19 cellular contexts compared by ENCODE assay signal in the genomic region with DNA sequence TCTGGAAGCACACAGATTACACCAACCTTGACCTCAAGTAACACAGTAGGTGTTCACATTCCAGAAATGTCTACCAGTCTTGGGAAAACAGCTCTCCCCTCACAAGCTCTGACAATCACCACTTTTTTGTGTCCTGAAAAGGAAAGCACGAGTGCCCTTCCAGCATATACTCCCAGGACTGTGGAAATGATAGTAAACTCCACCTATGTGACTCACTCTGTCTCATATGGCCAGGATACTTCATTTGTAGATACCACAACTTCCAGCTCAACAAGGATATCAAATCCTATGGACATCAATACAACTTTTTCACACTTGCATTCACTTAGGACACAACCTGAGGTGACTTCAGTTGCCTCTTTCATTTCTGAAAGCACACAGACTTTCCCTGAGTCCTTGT. TPM values are rescaled to one million over a fixed set of nuclear protein-coding genes. Genes with fewer than 3 reads are reported as not detected.
DNase-seq lines count a peak whose midpoint lies in the region; ATAC-seq and TF ChIP-seq lines count a peak whose summit lies in the region.
"Had no signal": no experiment of that assay in that cellular context is flagged by ENCODE, and none has a peak within 500 bp of the region (broad histone marks: within the 10 kb centered on the region; RNA-seq: fewer than 3 reads in every experiment).

No MANE protein-coding gene starts in this region.

- intact Hi-C loops in PC-3 (cut with micrococcal nuclease): no loop called here
- intact Hi-C loops in mammary epithelial cell (cut with micrococcal nuclease): loop anchor here (5.0 kb wide), 1 partner anchor 150 kb away; a partner anchor contains a TSS

- H3K27ac ChIP-seq in PC-3 (ENCODE audit: low read length) (peak overlapping the region; percentile 54), mammary epithelial cell (ENCODE audit: insufficient read depth, low read depth, low read length) (no peak overlapping the region), foreskin keratinocyte (no peak overlapping the region)
- H3K27ac ChIP-seq: GM23248 had no signal

- H3K36me3 ChIP-seq in PC-3 (ENCODE audit: low read depth, low read length) (no peaks in the 10 kb centered on the region), mammary epithelial cell (ENCODE audit: insufficient read depth, low read length) (no peaks in the 10 kb centered on the region)

- BruUV-seq in PC-3 (replicated peaks; lab: Mats Ljungman, UMichigan): no TSS peak
- BruUV-seq in mammary epithelial cell (replicated peaks; lab: Mats Ljungman, UMichigan): no TSS peak

- H3K27me3 ChIP-seq in PC-3 (ENCODE audit: low read length) (no peaks in the 10 kb centered on the region), mammary epithelial cell (ENCODE audit: insufficient read depth, low read length) (no peaks in the 10 kb centered on the region), foreskin keratinocyte (no peaks in the 10 kb centered on the region)

- 0% methylated on average over 1 of the region's 1 CpG for WGBS in mammary epithelial cell (ENCODE audit: low coverage, missing lambda C conversion rate)

- H2AFZ ChIP-seq in PC-3 (ENCODE audit: low read length) (0 out of 2 replicates have a peak overlapping the region, but pooled peaks have one; percentile 45), mammary epithelial cell (ENCODE audit: low read depth, low read length) (no peak overlapping the region)
- H2AFZ ChIP-seq: GM23248 had no signal

- H3K9me3 ChIP-seq in PC-3 (ENCODE audit: low read length) (no peaks in the 10 kb centered on the region), mammary epithelial cell (replicated peaks; ENCODE audit: insufficient read depth, low read length) (no peaks in the 10 kb centered on the region)

- H4K20me1 ChIP-seq in PC-3 (ENCODE audit: low read length) (no peaks in the 10 kb centered on the region), mammary epithelial cell (ENCODE audit: insufficient read depth, low read length) (no peaks in the 10 kb centered on the region)

- dilution Hi-C loops in mammary epithelial cell (cut with HindIII; ENCODE audit: low sequenced_read_pairs): no loop called here

- no peaks in the 10 kb centered on the region for H3F3A ChIP-seq in PC-3 (ENCODE audit: low read length, unreplicated experiment)

- H3K4me1 ChIP-seq in PC-3 (ENCODE audit: insufficient read depth, low read length): peaks cover 22% of the 10 kb centered on the region
- H3K4me1 ChIP-seq in mammary epithelial cell (ENCODE audit: insufficient read depth, low read length): peaks cover 18% of the 10 kb centered on the region
- peaks cover 2% of the 10 kb centered on the region for H3K4me1 ChIP-seq in foreskin keratinocyte

- DNase-seq in M059J (ENCODE audit: low read depth) (peak; percentile 43), PC-3 (peak; percentile 51), mammary epithelial cell (peak; percentile 31), foreskin keratinocyte (peak in 1 of 2 donors; percentile 40), DMS79 treated with DMSO at 0.1 percent for 48 hours (lab: John Stamatoyannopoulos, UW) (no peak), kidney glomerular epithelial cell (lab: John Stamatoyannopoulos, UW) (no peak)
- DNase-seq: C1 segment of cervical spinal cord, Calu3, COR-L47, DMS53, DND-41, GM23248, H7, HCEC 1CT had no signal

- CTCF ChIA-PET in PC-3 (lab: Charles Lee) (no interaction called here), mammary epithelial cell (lab: Charles Lee; ENCODE audit: low non-redundant PET) (no interaction called here)

- H3K4me2 ChIP-seq in PC-3 (ENCODE audit: low read length): no peak overlapping the region
- H3K4me2 ChIP-seq in mammary epithelial cell (ENCODE audit: insufficient read depth, low read depth, low read length): no peak overlapping the region

- in situ Hi-C loops in mammary epithelial cell (cut with MboI; ENCODE audit: low sequenced_read_pairs in 2 of 2): no loop called here

- POLR2A ChIA-PET in PC-3 (lab: Charles Lee; ENCODE audit: unreplicated experiment): no interaction called here

- no peaks in the 10 kb centered on the region for H3K9me2 ChIP-seq in PC-3 (replicated peaks; ENCODE audit: low read length)

- ATAC-seq in PC-3 (peak; percentile 54), foreskin keratinocyte (peak; percentile 73), GM18858 (IDR thresholded peaks at IDR 0.05; ENCODE audit: unreplicated experiment) (no peak)

- no peaks in the 10 kb centered on the region for H3K79me2 ChIP-seq in PC-3 (ENCODE audit: low read length)
- no peaks in the 10 kb centered on the region for H3K79me2 ChIP-seq in mammary epithelial cell (ENCODE audit: insufficient read depth, low read length)

- H3K4me3 ChIP-seq in PC-3 (ENCODE audit: low read length) (no peak overlapping the region), mammary epithelial cell (replicated peaks in 1 of 3; ENCODE audit: insufficient read depth in 1 of 3, low read depth in 2 of 3, low read length in 3 of 3) (no peak overlapping the region)
- H3K4me3 ChIP-seq: GM23248 had no signal

- TF ChIP-seq CTCF in PC-3 (conservative IDR thresholded peaks at IDR 0.05; ENCODE audit: low read depth, low read length): no peak
- no peak for TF ChIP-seq CTCF in mammary epithelial cell (conservative IDR thresholded peaks at IDR 0.05 in 1 of 2, IDR thresholded peaks at IDR 0.05 in 1 of 2; ENCODE audit: extremely low read depth in 1 of 2, insufficient read depth in 1 of 2, low read depth in 1 of 2, low read length in 2 of 2)
- no peak for TF ChIP-seq CTCF in foreskin keratinocyte (conservative IDR thresholded peaks at IDR 0.05)

- no peak overlapping the region for H3K9ac ChIP-seq in PC-3 (ENCODE audit: low read length)
- no peak overlapping the region for H3K9ac ChIP-seq in mammary epithelial cell (ENCODE audit: insufficient read depth, low read length)
- H3K9ac ChIP-seq: GM23248 had no signal

RNA-seq across cellular contexts. Expression of a gene that starts 46.9 kb away (rescaled TPM):
- total RNA-seq in M059J (2014; rRNA removed; shearing (Covaris generic)): 0.02 TPM in 1 of 2 replicates, not detected in the other
- total RNA-seq in PC-3 (2014; rRNA removed) (not detected in 2 replicates), mammary epithelial cell (under 1 TPM in 1 of 2 donors, not detected in 1; under 0.01 TPM), foreskin keratinocyte (not detected in 2 replicates)
- polyA plus RNA-seq in mammary epithelial cell (not detected), foreskin keratinocyte (not detected in 2 replicates)
- not detected for polyA minus RNA-seq in mammary epithelial cell
- total RNA-seq: A172; A673; Calu3; CD4-positive, alpha-beta memory T cell; GM23248; H1; H7 had no signal
- polyA plus RNA-seq: CD4-positive, alpha-beta memory T cell; GM23248; H1 had no signal

Comparison
In these comparisons a context has a peak if more than half of its experiments do, and no peak if none do; other contexts are left out.
1. DNase-seq: peak in M059J (single experiment), PC-3 (single experiment) and mammary epithelial cell (single experiment); none in DMS79 treated with DMSO at 0.1 percent for 48 hours (single experiment) and kidney glomerular epithelial cell (single experiment).